ENCODE assay signal across 26 cellular contexts in the genomic region with DNA sequence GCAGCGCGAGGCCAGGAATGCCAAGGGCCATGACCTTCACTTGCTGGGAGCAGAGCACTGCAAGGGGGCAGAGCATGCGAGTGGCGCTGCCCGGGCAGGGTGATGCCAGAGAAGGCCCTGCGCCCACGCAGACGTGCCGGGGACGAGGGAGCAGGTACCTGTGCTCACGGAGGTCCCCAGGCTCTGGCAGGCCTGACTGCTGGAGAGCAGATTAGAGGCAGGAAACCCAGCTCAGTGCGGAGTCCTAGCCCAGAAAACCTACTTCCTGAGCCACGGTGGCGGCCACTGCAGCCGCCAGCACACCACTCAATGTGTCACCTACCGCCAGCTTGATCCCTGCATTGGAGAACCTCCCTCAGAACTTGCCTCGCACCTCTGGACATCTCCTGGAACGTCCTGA.
DNase-seq lines count a peak whose midpoint lies in the region; ATAC-seq, FAIRE-seq and TF ChIP-seq lines count a peak whose summit lies in the region.
"Had no signal": no experiment of that assay in that cellular context is flagged by ENCODE, and none has a peak within 500 bp of the region (broad histone marks: within the 10 kb centered on the region; RNA-seq: fewer than 3 reads in every experiment).

No MANE protein-coding gene starts in this region.

- no peak overlapping the region for H3K4me3 ChIP-seq in naive thymus-derived CD4-positive, alpha-beta T cell (ENCODE audit: low read length)
- H3K4me3 ChIP-seq: upper lobe of right lung had no signal

- H3K4ac ChIP-seq in H9 (ENCODE audit: low read depth, low read length) = no peak overlapping the region

- CTCF ChIA-PET in activated CD4-positive, alpha-beta T cell treated with anti-CD3 and anti-CD28 coated beads for 36 hours (lab: Charles Lee) = interaction anchor here (0.8 kb wide), 1 partner anchor 210 kb away, joined by 3 read pairs; no protein-coding TSS in a partner anchor
- CTCF ChIA-PET in naive thymus-derived CD4-positive, alpha-beta T cell (lab: Charles Lee) = interaction anchor here (1.0 kb wide), 1 partner anchor 15 kb away, joined by 3 read pairs; no protein-coding TSS in a partner anchor

- H2AK5ac ChIP-seq in H9 (ENCODE audit: insufficient read length, low read length) = no peak overlapping the region

- H4K8ac ChIP-seq in H9 (replicated peaks; ENCODE audit: insufficient read length, low read depth, low read length) = no peak overlapping the region

- H3K56ac ChIP-seq in H9 (ENCODE audit: insufficient read length, low read depth, low read length) = no peak overlapping the region

- POLR2A ChIA-PET in activated CD4-positive, alpha-beta T cell treated with anti-CD3 and anti-CD28 coated beads for 36 hours (lab: Charles Lee) = no interaction called here
- POLR2A ChIA-PET in naive thymus-derived CD4-positive, alpha-beta T cell (lab: Charles Lee) = no interaction called here

- H2BK12ac ChIP-seq in H9 (ENCODE audit: insufficient read length, low read depth, low read length) = no peak overlapping the region

- H2AFZ ChIP-seq in H9 (ENCODE audit: low read length) = no peak overlapping the region

- H3K27me3 ChIP-seq in H9 (ENCODE audit: insufficient read depth, low read length) = no peaks in the 10 kb centered on the region
- H3K27me3 ChIP-seq in naive thymus-derived CD4-positive, alpha-beta T cell (ENCODE audit: control insufficient read depth in 2 of 2, insufficient read depth in 2 of 2, low read length in 2 of 2) = no peaks in the 10 kb centered on the region
- H3K27me3 ChIP-seq: upper lobe of right lung had no signal

- peak; percentile 68 for ATAC-seq in activated CD4-positive, alpha-beta T cell treated with anti-CD3 and anti-CD28 coated beads for 36 hours
- peak; percentile 42 for ATAC-seq in naive thymus-derived CD4-positive, alpha-beta T cell
- ATAC-seq in HG02840 (IDR thresholded peaks at IDR 0.05; ENCODE audit: low FRiP score, unreplicated experiment) = no peak
- ATAC-seq: Panc1, upper lobe of right lung had no signal

- no peaks in the 10 kb centered on the region for H3K9me3 Mint-ChIP-seq in activated CD4-positive, alpha-beta T cell treated with anti-CD3 and anti-CD28 coated beads for 36 hours (ENCODE audit: low read depth)
- H3K9me3 Mint-ChIP-seq in H9 = no peaks in the 10 kb centered on the region
- H3K9me3 Mint-ChIP-seq in naive thymus-derived CD4-positive, alpha-beta T cell = no peaks in the 10 kb centered on the region
- H3K9me3 Mint-ChIP-seq: brain had no signal

- H4K91ac ChIP-seq in H9 (ENCODE audit: insufficient read length, low read depth, low read length) = no peak overlapping the region

- H3K36me3 Mint-ChIP-seq in activated CD4-positive, alpha-beta T cell treated with anti-CD3 and anti-CD28 coated beads for 36 hours (ENCODE audit: low read depth) = peaks cover 4% of the 10 kb centered on the region
- H3K36me3 Mint-ChIP-seq in H9 (ENCODE audit: insufficient read depth in 1 of 3, low read depth in 3 of 3) = peaks cover 0 to 11% (median 10%) of the 10 kb centered on the region in 3 experiments; a peak in 5 of 7 replicates
- peaks cover 0 to 4% (median 2%) of the 10 kb centered on the region in 5 donors for H3K36me3 Mint-ChIP-seq in naive thymus-derived CD4-positive, alpha-beta T cell

- no peak overlapping the region for H2BK15ac ChIP-seq in H9 (ENCODE audit: low read depth, low read length)

- no peak overlapping the region for H3K9ac ChIP-seq in H9 (ENCODE audit: extremely low read depth, insufficient read length, low read length)

- intact Hi-C loops in activated CD4-positive, alpha-beta T cell treated with anti-CD3 and anti-CD28 coated beads for 36 hours (cut with DNase I, micrococcal nuclease) = no loop called here
- intact Hi-C loops in naive thymus-derived CD4-positive, alpha-beta T cell (cut with micrococcal nuclease) = no loop called here

- H3K27ac Mint-ChIP-seq in activated CD4-positive, alpha-beta T cell treated with anti-CD3 and anti-CD28 coated beads for 36 hours = no peak overlapping the region
- H3K27ac Mint-ChIP-seq in H9 = peak overlapping the region in 2 of 3 experiments; percentile 58; a peak in 3 of 7 replicates
- H3K27ac Mint-ChIP-seq in naive thymus-derived CD4-positive, alpha-beta T cell = peak overlapping the region in 7 of 9 donors; percentile 38 to 96 (median 88)

- H3K27me3 Mint-ChIP-seq in activated CD4-positive, alpha-beta T cell treated with anti-CD3 and anti-CD28 coated beads for 36 hours = no peaks in the 10 kb centered on the region
- H3K27me3 Mint-ChIP-seq in H9 (ENCODE audit: low read depth) = no peaks in the 10 kb centered on the region
- H3K27me3 Mint-ChIP-seq in naive thymus-derived CD4-positive, alpha-beta T cell = no peaks in the 10 kb centered on the region

- no peaks in the 10 kb centered on the region for H4K20me1 ChIP-seq in H9 (ENCODE audit: control insufficient read depth, insufficient read depth, insufficient read length)

- H3K4me1 ChIP-seq in H9 (ENCODE audit: insufficient read depth, low read length) = no peaks in the 10 kb centered on the region; the same call in 1 of the 2 replicates
- H3K4me1 ChIP-seq in naive thymus-derived CD4-positive, alpha-beta T cell (ENCODE audit: control insufficient read depth in 2 of 2, insufficient read depth in 2 of 2, low read length in 2 of 2) = peaks cover 0 to 18% of the 10 kb centered on the region in 2 donors
- H3K4me1 ChIP-seq: upper lobe of right lung had no signal

- H3K36me3 ChIP-seq in naive thymus-derived CD4-positive, alpha-beta T cell (ENCODE audit: control insufficient read depth in 2 of 3, insufficient read depth in 3 of 3, low read length in 3 of 3) = no peaks in the 10 kb centered on the region

- no peak overlapping the region for H2BK120ac ChIP-seq in H9 (ENCODE audit: low read depth, low read length, poor library complexity, severe bottlenecking)

- no peak overlapping the region for H3K4me3 Mint-ChIP-seq in activated CD4-positive, alpha-beta T cell treated with anti-CD3 and anti-CD28 coated beads for 36 hours
- H3K4me3 Mint-ChIP-seq in H9 = no peak overlapping the region
- peak overlapping the region in 9 of 10 donors; percentile 25 to 84 (median 75) for H3K4me3 Mint-ChIP-seq in naive thymus-derived CD4-positive, alpha-beta T cell
- H3K4me3 Mint-ChIP-seq: brain had no signal

- FAIRE-seq in frontal cortex (lab: Jason Lieb, UNC) = no peak
- FAIRE-seq: H54 had no signal

- no peak overlapping the region for H2BK20ac ChIP-seq in H9 (ENCODE audit: low read depth, low read length, poor library complexity, severe bottlenecking)

- DNase-seq in activated CD4-positive, alpha-beta T cell treated with anti-CD3 and anti-CD28 coated beads for 36 hours = peak; percentile 48
- DNase-seq in activated CD4-positive, alpha-beta T cell treated with anti-CD3 and anti-CD28 coated beads, Interleukin-2, amount 50 U/mL, for 48 hours = no peak
- DNase-seq in H9 (no peak), frontal cortex (ENCODE audit: low spot score in 2 of 2) (no peak), HPDE6-E6E7 (ENCODE audit: extremely low spot score) (no peak)
- peak; percentile 29 to 41 for DNase-seq in activated T-cell treated with anti-CD3 and anti-CD28 coated beads, Interleukin-2, amount 50 U/mL, for 48 hours
- peak in 6 of 9 donors; percentile 18 to 55 (median 42) for DNase-seq in naive thymus-derived CD4-positive, alpha-beta T cell
- DNase-seq: activated CD4-positive, alpha-beta T cell treated with anti-CD3 and anti-CD28 coated beads for 1 hour; DMS79; effector CD4-positive, alpha-beta T cell; head of caudate nucleus; kidney glomerular epithelial cell; mammary epithelial cell; NCI-H1048; NCI-H1694 treated with DMSO at 0.1 percent for 48 hours; NCI-H524 treated with DMSO at 0.1 percent for 48 hours; NK-92 treated with Interleukin-12 subunit alpha and Interleukin-12 subunit beta, amount 100 ng/mL, for 24 hours; SIG-M5; substantia nigra; upper lobe of right lung had no signal

- H3K27ac ChIP-seq in H9 (ENCODE audit: insufficient read length, low read depth, low read length) = no peak overlapping the region
- H3K27ac ChIP-seq in naive thymus-derived CD4-positive, alpha-beta T cell (ENCODE audit: low read depth, low read length) = peak overlapping the region; percentile 10
- H3K27ac ChIP-seq: 22Rv1, epithelial cell of prostate, upper lobe of right lung had no signal

- H4K5ac ChIP-seq in H9 (ENCODE audit: insufficient read length, low read depth, low read length) = no peak overlapping the region

- peaks cover 28% of the 10 kb centered on the region for H3K4me1 Mint-ChIP-seq in activated CD4-positive, alpha-beta T cell treated with anti-CD3 and anti-CD28 coated beads for 36 hours
- peaks cover 6 to 23% of the 10 kb centered on the region in 2 experiments for H3K4me1 Mint-ChIP-seq in H9
- peaks cover 27 to 64% (median 49%) of the 10 kb centered on the region in 7 donors for H3K4me1 Mint-ChIP-seq in naive thymus-derived CD4-positive, alpha-beta T cell

- H3K23ac ChIP-seq in H9 (ENCODE audit: insufficient read length, low read depth, low read length) = no peak overlapping the region

- H3K4me2 ChIP-seq in H9 (ENCODE audit: insufficient read depth, insufficient read length, low read length) = no peak overlapping the region

- no peak for TF ChIP-seq CTCF in H9 (conservative IDR thresholded peaks at IDR 0.05)

- H3K79me1 ChIP-seq in H9 (ENCODE audit: insufficient read depth, low read depth, low read length, poor library complexity, severe bottlenecking) = no peaks in the 10 kb centered on the region

- H3K23me2 ChIP-seq in H9 (ENCODE audit: insufficient read length, low read depth, low read length, poor library complexity, severe bottlenecking) = no peaks in the 10 kb centered on the region

- no CpG with 5 or more reads among the region's 18 CpGs for WGBS in H9 (ENCODE audit: extremely low coverage, insufficient read length, low lambda C conversion rate)

- no peak overlapping the region for H2BK5ac ChIP-seq in H9 (ENCODE audit: insufficient read length, low read length)

- no peak overlapping the region for H3T11ph ChIP-seq in H9 (ENCODE audit: low read length)

- H3K14ac ChIP-seq in H9 (ENCODE audit: insufficient read depth, low read length) = no peak overlapping the region

- no peaks in the 10 kb centered on the region for H3K79me2 ChIP-seq in H9 (ENCODE audit: insufficient read depth, low read length)

- H3K18ac ChIP-seq in H9 (ENCODE audit: insufficient read length, low read depth, low read length) = no peak overlapping the region

- no peaks in the 10 kb centered on the region for H3K9me3 ChIP-seq in H9 (ENCODE audit: control insufficient read depth, low read depth, low read length)
- no peaks in the 10 kb centered on the region for H3K9me3 ChIP-seq in naive thymus-derived CD4-positive, alpha-beta T cell (ENCODE audit: control insufficient read depth in 2 of 3, low read length in 3 of 3)
- H3K9me3 ChIP-seq: upper lobe of right lung had no signal

Comparison
In these comparisons a context has a peak if more than half of its experiments do, and no peak if none do; other contexts are left out.
1. DNase-seq: peak in activated CD4-positive, alpha-beta T cell treated with anti-CD3 and anti-CD28 coated beads for 36 hours (single experiment), activated T-cell treated with anti-CD3 and anti-CD28 coated beads, Interleukin-2, amount 50 U/mL, for 48 hours (2 of 2) and naive thymus-derived CD4-positive, alpha-beta T cell (6 of 9); none in activated CD4-positive, alpha-beta T cell treated with anti-CD3 and anti-CD28 coated beads, Interleukin-2, amount 50 U/mL, for 48 hours (0 of 2), H9 (single experiment), frontal cortex (0 of 2) and HPDE6-E6E7 (single experiment).
2. H3K4me3 Mint-ChIP-seq: peak in naive thymus-derived CD4-positive, alpha-beta T cell (9 of 10); none in activated CD4-positive, alpha-beta T cell treated with anti-CD3 and anti-CD28 coated beads for 36 hours (single experiment) and H9 (0 of 2).